Comparison of ENCODE assay signal across 8 cellular contexts in genomic region chr9:66267684-66268083, GRCh38.
DNase-seq lines count a peak whose midpoint lies in the region; ATAC-seq and TF ChIP-seq lines count a peak whose summit lies in the region.
"Not testable (repeated sequence)": the region's sequence is repeated elsewhere in the genome, so short reads cannot be mapped to it uniquely, and the experiment has no call there.

No MANE protein-coding gene starts in this region.

- 0 out of 2 replicates have a peak overlapping the region, but pooled peaks have one; percentile 56 for H2AFZ ChIP-seq in GM23248

- not testable (repeated sequence) for H3F3A ChIP-seq in GM23248 (ENCODE audit: insufficient read depth)

- H3K4me3 Mint-ChIP-seq in activated naive CD8-positive, alpha-beta T cell treated with anti-CD3 and anti-CD28 coated beads, Interleukin-2, amount 10 ng/mL, durations not matched to agents 7 days and 5 days = peak overlapping the region; percentile 48

- H3K9ac ChIP-seq in GM23248 = not testable (repeated sequence)

- not testable (repeated sequence) for H3K79me2 ChIP-seq in GM23248 (ENCODE audit: insufficient read depth)

- POLR2A ChIA-PET in activated naive CD8-positive, alpha-beta T cell treated with anti-CD3 and anti-CD28 coated beads, Interleukin-2, amount 10 ng/mL, durations not matched to agents 7 days and 5 days (lab: Charles Lee) = not testable (repeated sequence)

- H3K27ac ChIP-seq in 22Rv1 = peak overlapping the region; percentile 85
- H3K27ac ChIP-seq in GM23248, foreskin keratinocyte: not testable (repeated sequence)

- H3K9me2 ChIP-seq in GM23248 (ENCODE audit: insufficient read depth) = not testable (repeated sequence)

- not testable (repeated sequence) for TF ChIP-seq CTCF in 22Rv1 (IDR thresholded peaks at IDR 0.05); foreskin keratinocyte (conservative IDR thresholded peaks at IDR 0.05); mucosa of descending colon (IDR thresholded peaks at IDR 0.05)

- not testable (repeated sequence) for H3K36me3 ChIP-seq in GM23248 (ENCODE audit: low read depth); mucosa of descending colon (ENCODE audit: low read depth)

- H4K20me1 ChIP-seq in GM23248 (ENCODE audit: insufficient read depth) = not testable (repeated sequence)

- 18 to 42% methylated on average over 11 to 14 of the region's 22 CpGs for WGBS in GM23248 (ENCODE audit: low coverage in 1 of 2, low lambda C conversion rate in 2 of 2, missing lambda C conversion rate in 2 of 2), 2 experiments

- not testable (repeated sequence) for H3K27ac Mint-ChIP-seq in activated naive CD8-positive, alpha-beta T cell treated with anti-CD3 and anti-CD28 coated beads, Interleukin-2, amount 10 ng/mL, durations not matched to agents 7 days and 5 days

- not testable (repeated sequence) for H3K27me3 Mint-ChIP-seq in activated naive CD8-positive, alpha-beta T cell treated with anti-CD3 and anti-CD28 coated beads, Interleukin-2, amount 10 ng/mL, durations not matched to agents 7 days and 5 days

- intact Hi-C loops in mucosa of descending colon (cut with DNase I, micrococcal nuclease) = not testable (repeated sequence)

- H3K4me1 ChIP-seq in GM23248 (ENCODE audit: insufficient read depth); foreskin keratinocyte; mucosa of descending colon (ENCODE audit: low read depth): not testable (repeated sequence)

- H3K4me3 ChIP-seq in GM23248 = peak overlapping the region; percentile 55; the same call in 1 of the 2 replicates
- not testable (repeated sequence) for H3K4me3 ChIP-seq in mucosa of descending colon

- ATAC-seq in activated naive CD8-positive, alpha-beta T cell treated with anti-CD3 and anti-CD28 coated beads, Interleukin-2, amount 10 ng/mL, durations not matched to agents 7 days and 5 days (ENCODE audit: low read depth) = peak; percentile 81
- peak; percentile 23 for ATAC-seq in foreskin keratinocyte
- ATAC-seq in mucosa of descending colon = not testable (repeated sequence)

- in situ Hi-C loops in GM23248 (cut with MboI) = not testable (repeated sequence)

- H3K9me3 Mint-ChIP-seq in activated naive CD8-positive, alpha-beta T cell treated with anti-CD3 and anti-CD28 coated beads, Interleukin-2, amount 10 ng/mL, durations not matched to agents 7 days and 5 days = not testable (repeated sequence)

- H3K9me3 ChIP-seq in GM23248 (ENCODE audit: low read depth); mucosa of descending colon: not testable (repeated sequence)

- H3K4me2 ChIP-seq in GM23248 (ENCODE audit: unreplicated experiment) = peak overlapping the region; percentile 76

- not testable (repeated sequence) for H3K27me3 ChIP-seq in GM23248 (replicated peaks; ENCODE audit: insufficient read depth); foreskin keratinocyte

- not testable (repeated sequence) for H3K4me1 Mint-ChIP-seq in activated naive CD8-positive, alpha-beta T cell treated with anti-CD3 and anti-CD28 coated beads, Interleukin-2, amount 10 ng/mL, durations not matched to agents 7 days and 5 days

- not testable (repeated sequence) for H3K36me3 Mint-ChIP-seq in activated naive CD8-positive, alpha-beta T cell treated with anti-CD3 and anti-CD28 coated beads, Interleukin-2, amount 10 ng/mL, durations not matched to agents 7 days and 5 days

- DNase-seq in GM23248 (peak; percentile 29), T-helper 2 cell (peak in 3 of 5 experiments; percentile 22 to 63 (median 27)), activated T-cell treated with anti-CD3 and anti-CD28 coated beads for 1 hour (ENCODE audit: low read depth) (peak; percentile 21), mucosa of descending colon (peak in 2 of 3 donors; percentile 19 to 53)
- DNase-seq in activated naive CD8-positive, alpha-beta T cell treated with anti-CD3 and anti-CD28 coated beads, Interleukin-2, amount 10 ng/mL, durations not matched to agents 7 days and 5 days = peak; percentile 62
- DNase-seq in foreskin keratinocyte = not testable (repeated sequence)
- peak; percentile 15 for DNase-seq in stimulated activated CD4-positive, alpha-beta T cell treated with anti-CD3 and anti-CD28 coated beads, Interleukin-2, amount 100 ng/mL, for 4 hours (ENCODE audit: low read depth)
